In the genomic region with DNA sequence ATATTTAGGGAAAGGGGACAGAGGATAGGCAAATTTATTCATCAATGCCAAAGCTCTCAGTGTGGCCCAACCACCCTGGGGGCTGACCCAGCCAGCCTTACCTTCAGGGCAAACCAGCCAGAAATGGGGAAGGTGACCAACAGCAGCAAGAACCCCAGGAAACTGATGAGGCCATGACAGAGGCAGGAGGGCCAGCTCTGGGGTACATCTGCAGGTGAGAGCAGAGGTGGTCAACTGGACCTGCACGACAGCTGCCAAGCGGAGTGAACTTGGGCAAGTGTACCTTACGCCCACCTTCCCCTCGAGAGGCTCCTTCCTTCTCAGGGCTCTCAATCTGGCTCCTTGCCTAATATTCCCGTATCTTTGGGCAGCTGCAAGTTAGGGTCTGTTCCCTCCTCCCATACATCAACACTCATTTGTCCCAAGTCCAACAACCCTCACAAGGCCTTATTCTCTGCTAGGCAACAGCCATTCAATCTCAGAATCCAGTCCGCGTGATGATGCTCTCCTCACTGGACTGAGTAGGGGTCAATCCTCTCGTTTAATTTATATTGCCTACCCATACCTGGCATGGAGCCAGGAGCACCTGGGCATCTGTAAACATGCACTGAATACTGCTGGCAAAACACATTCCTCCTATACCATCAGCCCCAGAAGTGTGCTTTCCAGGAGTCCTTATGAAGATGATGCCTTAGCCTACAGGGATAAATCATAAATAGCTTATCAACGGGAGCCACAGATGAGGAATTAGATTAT, we compare ENCODE assay signal across 1 cellular context.
TF ChIP-seq lines count a peak whose summit lies in the region.

No MANE protein-coding gene starts in this region.

TF ChIP-seq in HCT116, 20 proteins besides CTCF, POLR2A, EP300 and RAD21 (continued from another document):
- TF ChIP-seq, protein P1, sequence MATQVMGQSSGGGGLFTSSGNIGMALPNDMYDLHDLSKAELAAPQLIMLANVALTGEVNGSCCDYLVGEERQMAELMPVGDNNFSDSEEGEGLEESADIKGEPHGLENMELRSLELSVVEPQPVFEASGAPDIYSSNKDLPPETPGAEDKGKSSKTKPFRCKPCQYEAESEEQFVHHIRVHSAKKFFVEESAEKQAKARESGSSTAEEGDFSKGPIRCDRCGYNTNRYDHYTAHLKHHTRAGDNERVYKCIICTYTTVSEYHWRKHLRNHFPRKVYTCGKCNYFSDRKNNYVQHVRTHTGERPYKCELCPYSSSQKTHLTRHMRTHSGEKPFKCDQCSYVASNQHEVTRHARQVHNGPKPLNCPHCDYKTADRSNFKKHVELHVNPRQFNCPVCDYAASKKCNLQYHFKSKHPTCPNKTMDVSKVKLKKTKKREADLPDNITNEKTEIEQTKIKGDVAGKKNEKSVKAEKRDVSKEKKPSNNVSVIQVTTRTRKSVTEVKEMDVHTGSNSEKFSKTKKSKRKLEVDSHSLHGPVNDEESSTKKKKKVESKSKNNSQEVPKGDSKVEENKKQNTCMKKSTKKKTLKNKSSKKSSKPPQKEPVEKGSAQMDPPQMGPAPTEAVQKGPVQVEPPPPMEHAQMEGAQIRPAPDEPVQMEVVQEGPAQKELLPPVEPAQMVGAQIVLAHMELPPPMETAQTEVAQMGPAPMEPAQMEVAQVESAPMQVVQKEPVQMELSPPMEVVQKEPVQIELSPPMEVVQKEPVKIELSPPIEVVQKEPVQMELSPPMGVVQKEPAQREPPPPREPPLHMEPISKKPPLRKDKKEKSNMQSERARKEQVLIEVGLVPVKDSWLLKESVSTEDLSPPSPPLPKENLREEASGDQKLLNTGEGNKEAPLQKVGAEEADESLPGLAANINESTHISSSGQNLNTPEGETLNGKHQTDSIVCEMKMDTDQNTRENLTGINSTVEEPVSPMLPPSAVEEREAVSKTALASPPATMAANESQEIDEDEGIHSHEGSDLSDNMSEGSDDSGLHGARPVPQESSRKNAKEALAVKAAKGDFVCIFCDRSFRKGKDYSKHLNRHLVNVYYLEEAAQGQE (IDR thresholded peaks at IDR 0.05; ENCODE audit: low read depth) = no peak
- no peak for TF ChIP-seq SIN3A (IDR thresholded peaks at IDR 0.05; ENCODE audit: low read depth)
- TF ChIP-seq, protein P2, sequence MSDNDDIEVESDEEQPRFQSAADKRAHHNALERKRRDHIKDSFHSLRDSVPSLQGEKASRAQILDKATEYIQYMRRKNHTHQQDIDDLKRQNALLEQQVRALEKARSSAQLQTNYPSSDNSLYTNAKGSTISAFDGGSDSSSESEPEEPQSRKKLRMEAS (IDR thresholded peaks at IDR 0.05) = no peak
- no peak for TF ChIP-seq YY1 (IDR thresholded peaks at IDR 0.05; ENCODE audit: extremely low read depth, insufficient replicate concordance, low read depth, low read length)
- TF ChIP-seq ELF1 (IDR thresholded peaks at IDR 0.05; ENCODE audit: borderline replicate concordance, low read depth) = no peak
- TF ChIP-seq, protein P3, sequence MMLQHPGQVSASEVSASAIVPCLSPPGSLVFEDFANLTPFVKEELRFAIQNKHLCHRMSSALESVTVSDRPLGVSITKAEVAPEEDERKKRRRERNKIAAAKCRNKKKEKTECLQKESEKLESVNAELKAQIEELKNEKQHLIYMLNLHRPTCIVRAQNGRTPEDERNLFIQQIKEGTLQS (IDR thresholded peaks at IDR 0.05) = no peak
- no peak for TF ChIP-seq ZFX (IDR thresholded peaks at IDR 0.05)
- TF ChIP-seq EZH2phosphoT487 (IDR thresholded peaks at IDR 0.05; ENCODE audit: borderline replicate concordance) = no peak
- TF ChIP-seq CEBPB (IDR thresholded peaks at IDR 0.05; ENCODE audit: low read depth) = no peak
- TF ChIP-seq CBX3 (IDR thresholded peaks at IDR 0.05; ENCODE audit: low read depth) = no peak
- no peak for TF ChIP-seq EGR1 (IDR thresholded peaks at IDR 0.05; ENCODE audit: low read depth)
- no peak for TF ChIP-seq FOSL1 (IDR thresholded peaks at IDR 0.05; ENCODE audit: low read depth)
- TF ChIP-seq ZNF274 (IDR thresholded peaks at IDR 0.05; ENCODE audit: low read depth, low read length) = no peak
- TF ChIP-seq, protein P4, sequence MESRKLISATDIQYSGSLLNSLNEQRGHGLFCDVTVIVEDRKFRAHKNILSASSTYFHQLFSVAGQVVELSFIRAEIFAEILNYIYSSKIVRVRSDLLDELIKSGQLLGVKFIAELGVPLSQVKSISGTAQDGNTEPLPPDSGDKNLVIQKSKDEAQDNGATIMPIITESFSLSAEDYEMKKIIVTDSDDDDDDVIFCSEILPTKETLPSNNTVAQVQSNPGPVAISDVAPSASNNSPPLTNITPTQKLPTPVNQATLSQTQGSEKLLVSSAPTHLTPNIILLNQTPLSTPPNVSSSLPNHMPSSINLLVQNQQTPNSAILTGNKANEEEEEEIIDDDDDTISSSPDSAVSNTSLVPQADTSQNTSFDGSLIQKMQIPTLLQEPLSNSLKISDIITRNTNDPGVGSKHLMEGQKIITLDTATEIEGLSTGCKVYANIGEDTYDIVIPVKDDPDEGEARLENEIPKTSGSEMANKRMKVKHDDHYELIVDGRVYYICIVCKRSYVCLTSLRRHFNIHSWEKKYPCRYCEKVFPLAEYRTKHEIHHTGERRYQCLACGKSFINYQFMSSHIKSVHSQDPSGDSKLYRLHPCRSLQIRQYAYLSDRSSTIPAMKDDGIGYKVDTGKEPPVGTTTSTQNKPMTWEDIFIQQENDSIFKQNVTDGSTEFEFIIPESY (IDR thresholded peaks at IDR 0.05; ENCODE audit: extremely low read depth, insufficient replicate concordance, low read length) = no peak
